Comparison of ENCODE assay signal across 14 cellular contexts in genomic region chr22:21026783-21027692, GRCh38. TPM values are rescaled to one million over a fixed set of nuclear protein-coding genes. Genes with fewer than 3 reads are reported as not detected.
DNase-seq lines count a peak whose midpoint lies in the region; ATAC-seq and TF ChIP-seq lines count a peak whose summit lies in the region.
"Had no signal": no experiment of that assay in that cellular context is flagged by ENCODE, and none has a peak within 500 bp of the region (broad histone marks: within the 10 kb centered on the region; RNA-seq: fewer than 3 reads in every experiment).

No MANE protein-coding gene starts in this region.

- TF ChIP-seq CTCF in fibroblast of the aortic adventitia (IDR thresholded peaks at IDR 0.05; ENCODE audit: insufficient read depth, low read length) (no peak), thyroid gland (IDR thresholded peaks at IDR 0.05) (no peak), GM13977 (IDR thresholded peaks at IDR 0.05; ENCODE audit: extremely low read depth, insufficient read depth, missing control alignments) (no peak)

- H3K9me3 Mint-ChIP-seq in activated naive CD8-positive, alpha-beta T cell treated with anti-CD3 and anti-CD28 coated beads, Interleukin-2, amount 10 ng/mL, durations not matched to agents 7 days and 5 days = no peaks in the 10 kb centered on the region
- H3K9me3 Mint-ChIP-seq in activated naive CD8-positive, alpha-beta T cell treated with anti-CD3 and anti-CD28 coated beads, Interleukin-2, amount 50 U/mL, for 24 hours = no peaks in the 10 kb centered on the region
- H3K9me3 Mint-ChIP-seq: T-cell had no signal

- H3K9me3 ChIP-seq in SJCRH30 (replicated peaks) (no peaks in the 10 kb centered on the region), thyroid gland (no peaks in the 10 kb centered on the region)
- H3K9me3 ChIP-seq: A549 had no signal

- POLR2A ChIA-PET in activated naive CD8-positive, alpha-beta T cell treated with anti-CD3 and anti-CD28 coated beads, Interleukin-2, amount 10 ng/mL, durations not matched to agents 7 days and 5 days (lab: Charles Lee) = no interaction called here

- H3K27me3 Mint-ChIP-seq in activated naive CD8-positive, alpha-beta T cell treated with anti-CD3 and anti-CD28 coated beads, Interleukin-2, amount 10 ng/mL, durations not matched to agents 7 days and 5 days = peaks cover 4% of the 10 kb centered on the region
- peaks cover 22% of the 10 kb centered on the region for H3K27me3 Mint-ChIP-seq in activated naive CD8-positive, alpha-beta T cell treated with anti-CD3 and anti-CD28 coated beads, Interleukin-2, amount 50 U/mL, for 24 hours

- H3K4me1 Mint-ChIP-seq in activated naive CD8-positive, alpha-beta T cell treated with anti-CD3 and anti-CD28 coated beads, Interleukin-2, amount 10 ng/mL, durations not matched to agents 7 days and 5 days = peaks cover 21% of the 10 kb centered on the region
- peaks cover 8% of the 10 kb centered on the region for H3K4me1 Mint-ChIP-seq in activated naive CD8-positive, alpha-beta T cell treated with anti-CD3 and anti-CD28 coated beads, Interleukin-2, amount 50 U/mL, for 24 hours

- no peak overlapping the region for H3K4me3 Mint-ChIP-seq in activated naive CD8-positive, alpha-beta T cell treated with anti-CD3 and anti-CD28 coated beads, Interleukin-2, amount 10 ng/mL, durations not matched to agents 7 days and 5 days
- H3K4me3 Mint-ChIP-seq in activated naive CD8-positive, alpha-beta T cell treated with anti-CD3 and anti-CD28 coated beads, Interleukin-2, amount 50 U/mL, for 24 hours = no peak overlapping the region

- intact Hi-C loops in thyroid gland (cut with DNase I) (no loop called here), head of caudate nucleus (cut with DNase I) (no loop called here)

- H3K4me3 ChIP-seq in SJCRH30 (no peak overlapping the region), fibroblast of the aortic adventitia (ENCODE audit: low read depth, low read length) (no peak overlapping the region), thyroid gland (replicated peaks in 1 of 3) (no peak overlapping the region)
- H3K4me3 ChIP-seq: A549 had no signal

- in situ Hi-C loops in GM13977 (cut with MboI; ENCODE audit: low pct_unique_long_range_greater_than_20kb, low sequenced_read_pairs, unreplicated experiment) = no loop called here

- peaks cover 3% of the 10 kb centered on the region for H3K36me3 Mint-ChIP-seq in activated naive CD8-positive, alpha-beta T cell treated with anti-CD3 and anti-CD28 coated beads, Interleukin-2, amount 10 ng/mL, durations not matched to agents 7 days and 5 days
- no peaks in the 10 kb centered on the region for H3K36me3 Mint-ChIP-seq in activated naive CD8-positive, alpha-beta T cell treated with anti-CD3 and anti-CD28 coated beads, Interleukin-2, amount 50 U/mL, for 24 hours (ENCODE audit: low read depth)
- H3K36me3 Mint-ChIP-seq: T-cell had no signal

- H3K27ac ChIP-seq in SJCRH30 = no peak overlapping the region
- H3K27ac ChIP-seq in thyroid gland = no peak overlapping the region

- no peak for DNase-seq in activated naive CD8-positive, alpha-beta T cell treated with anti-CD3 and anti-CD28 coated beads, Interleukin-2, amount 10 ng/mL, durations not matched to agents 7 days and 5 days
- no peak for DNase-seq in activated naive CD8-positive, alpha-beta T cell treated with anti-CD3 and anti-CD28 coated beads, Interleukin-2, amount 50 U/mL, for 24 hours
- DNase-seq in SJCRH30 (peak; percentile 32 to 46), fibroblast of the aortic adventitia (ENCODE audit: low read depth) (peak; percentile 81), thyroid gland (peak; percentile 84 to 88), GM13977 (ENCODE audit: low spot score) (no peak), head of caudate nucleus (no peak)
- DNase-seq: activated naive CD4-positive, alpha-beta T cell treated with anti-CD3 and anti-CD28 coated beads, Interleukin-2, amount 50 U/mL, for 16 hours; Kasumi-1; T-cell had no signal

- H3K27me3 ChIP-seq in SJCRH30 = no peaks in the 10 kb centered on the region
- H3K27me3 ChIP-seq in thyroid gland = no peaks in the 10 kb centered on the region

- peak overlapping the region; percentile 12 for H3K27ac Mint-ChIP-seq in activated naive CD8-positive, alpha-beta T cell treated with anti-CD3 and anti-CD28 coated beads, Interleukin-2, amount 10 ng/mL, durations not matched to agents 7 days and 5 days
- H3K27ac Mint-ChIP-seq in activated naive CD8-positive, alpha-beta T cell treated with anti-CD3 and anti-CD28 coated beads, Interleukin-2, amount 50 U/mL, for 24 hours = no peak overlapping the region
- H3K27ac Mint-ChIP-seq: T-cell had no signal

- H3K36me3 ChIP-seq in SJCRH30 (no peaks in the 10 kb centered on the region), thyroid gland (no peaks in the 10 kb centered on the region)

- no peak for ATAC-seq in activated naive CD8-positive, alpha-beta T cell treated with anti-CD3 and anti-CD28 coated beads, Interleukin-2, amount 10 ng/mL, durations not matched to agents 7 days and 5 days (ENCODE audit: low read depth)
- no peak for ATAC-seq in activated naive CD8-positive, alpha-beta T cell treated with anti-CD3 and anti-CD28 coated beads, Interleukin-2, amount 50 U/mL, for 24 hours
- ATAC-seq in GM18868 (IDR thresholded peaks at IDR 0.05; ENCODE audit: unreplicated experiment) = no peak
- ATAC-seq: A549, T-cell had no signal

- H3K4me1 ChIP-seq in SJCRH30 (peaks cover 9% of the 10 kb centered on the region), thyroid gland (peaks cover 2 to 10% of the 10 kb centered on the region in 2 donors)
- H3K4me1 ChIP-seq: A549 had no signal

- TF ChIP-seq POLR2A in thyroid gland (IDR thresholded peaks at IDR 0.05) = no peak

- 51 to 66% methylated on average over 8 to 13 of the region's 14 CpGs for WGBS in thyroid gland, 2 donors

RNA-seq across cellular contexts. Expression of gene SLC7A4, which starts 5.3 kb away (rescaled TPM):
- 1 to 10 TPM in 1 of 2 experiments, under 1 TPM in 1; 0.79 to 1.2 TPM for total RNA-seq in activated naive CD8-positive, alpha-beta T cell treated with anti-CD3 and anti-CD28 coated beads, Interleukin-2, amount 10 ng/mL, durations not matched to agents 7 days and 5 days
- not detected in 2 replicates for total RNA-seq in SJCRH30 (2014; rRNA removed; shearing (Covaris generic))
- total RNA-seq in fibroblast of the aortic adventitia (ENCODE audit: low replicate concordance) (0.09 TPM in 1 of 2 replicates, not detected in the other), thyroid gland (under 1 TPM in 2 of 4 donors, not detected in 2; 0.45 to 0.54 TPM)

RNA-seq across cellular contexts. Expression of gene P2RX6, which starts 12.1 kb away (rescaled TPM):
- total RNA-seq in activated naive CD8-positive, alpha-beta T cell treated with anti-CD3 and anti-CD28 coated beads, Interleukin-2, amount 10 ng/mL, durations not matched to agents 7 days and 5 days = 1 to 10 TPM in 1 of 2 experiments, under 1 TPM in 1; 0.82 to 1.9 TPM
- total RNA-seq in SJCRH30 (2014; rRNA removed; shearing (Covaris generic)) = 10.0 and 11.3 TPM in 2 replicates
- 0.63 and 5.9 TPM in 2 replicates for total RNA-seq in fibroblast of the aortic adventitia (ENCODE audit: low replicate concordance)
- total RNA-seq in thyroid gland = under 1 TPM in 1 of 4 donors, not detected in 3; 0.40 TPM

RNA-seq across cellular contexts. Expression of gene LRRC74B, which starts 18.7 kb away (rescaled TPM):
- total RNA-seq in activated naive CD8-positive, alpha-beta T cell treated with anti-CD3 and anti-CD28 coated beads, Interleukin-2, amount 10 ng/mL, durations not matched to agents 7 days and 5 days = not detected
- total RNA-seq in SJCRH30 (2014; rRNA removed; shearing (Covaris generic)) = not detected in 2 replicates
- not detected in 2 replicates for total RNA-seq in fibroblast of the aortic adventitia (ENCODE audit: low replicate concordance)
- not detected for total RNA-seq in thyroid gland
- total RNA-seq: mucosa of gallbladder, skeletal muscle tissue had no signal

RNA-seq across cellular contexts. Expression of gene THAP7, which starts 25.1 kb away (rescaled TPM):
- total RNA-seq in activated naive CD8-positive, alpha-beta T cell treated with anti-CD3 and anti-CD28 coated beads, Interleukin-2, amount 10 ng/mL, durations not matched to agents 7 days and 5 days = 10 to 100 TPM; 33.6 to 33.8 TPM
- total RNA-seq in SJCRH30 (2014; rRNA removed; shearing (Covaris generic)) = 42.1 and 47.8 TPM in 2 replicates
- total RNA-seq in fibroblast of the aortic adventitia (ENCODE audit: low replicate concordance) = 20.0 and 21.8 TPM in 2 replicates
- total RNA-seq in thyroid gland = 10 to 100 TPM; 51.0 to 75.0 (median 58.9) TPM

RNA-seq across cellular contexts. Expression of gene LZTR1, which starts 44.9 kb away (rescaled TPM):
- 10 to 100 TPM; 80.1 to 80.9 TPM for total RNA-seq in activated naive CD8-positive, alpha-beta T cell treated with anti-CD3 and anti-CD28 coated beads, Interleukin-2, amount 10 ng/mL, durations not matched to agents 7 days and 5 days
- total RNA-seq in SJCRH30 (2014; rRNA removed; shearing (Covaris generic)) = 24.5 and 39.9 TPM in 2 replicates
- 27.2 and 53.5 TPM in 2 replicates for total RNA-seq in fibroblast of the aortic adventitia (ENCODE audit: low replicate concordance)
- total RNA-seq in thyroid gland = 10 to 100 TPM; 37.1 to 67.2 (median 55.7) TPM

Comparison
In these comparisons a context has a peak if more than half of its experiments do, and no peak if none do; other contexts are left out.
1. DNase-seq: peak in SJCRH30 (2 of 2), fibroblast of the aortic adventitia (single experiment) and thyroid gland (2 of 2); none in activated naive CD8-positive, alpha-beta T cell treated with anti-CD3 and anti-CD28 coated beads, Interleukin-2, amount 10 ng/mL, durations not matched to agents 7 days and 5 days (single experiment), activated naive CD8-positive, alpha-beta T cell treated with anti-CD3 and anti-CD28 coated beads, Interleukin-2, amount 50 U/mL, for 24 hours (single experiment), GM13977 (single experiment) and head of caudate nucleus (0 of 42).